In the genomic region with DNA sequence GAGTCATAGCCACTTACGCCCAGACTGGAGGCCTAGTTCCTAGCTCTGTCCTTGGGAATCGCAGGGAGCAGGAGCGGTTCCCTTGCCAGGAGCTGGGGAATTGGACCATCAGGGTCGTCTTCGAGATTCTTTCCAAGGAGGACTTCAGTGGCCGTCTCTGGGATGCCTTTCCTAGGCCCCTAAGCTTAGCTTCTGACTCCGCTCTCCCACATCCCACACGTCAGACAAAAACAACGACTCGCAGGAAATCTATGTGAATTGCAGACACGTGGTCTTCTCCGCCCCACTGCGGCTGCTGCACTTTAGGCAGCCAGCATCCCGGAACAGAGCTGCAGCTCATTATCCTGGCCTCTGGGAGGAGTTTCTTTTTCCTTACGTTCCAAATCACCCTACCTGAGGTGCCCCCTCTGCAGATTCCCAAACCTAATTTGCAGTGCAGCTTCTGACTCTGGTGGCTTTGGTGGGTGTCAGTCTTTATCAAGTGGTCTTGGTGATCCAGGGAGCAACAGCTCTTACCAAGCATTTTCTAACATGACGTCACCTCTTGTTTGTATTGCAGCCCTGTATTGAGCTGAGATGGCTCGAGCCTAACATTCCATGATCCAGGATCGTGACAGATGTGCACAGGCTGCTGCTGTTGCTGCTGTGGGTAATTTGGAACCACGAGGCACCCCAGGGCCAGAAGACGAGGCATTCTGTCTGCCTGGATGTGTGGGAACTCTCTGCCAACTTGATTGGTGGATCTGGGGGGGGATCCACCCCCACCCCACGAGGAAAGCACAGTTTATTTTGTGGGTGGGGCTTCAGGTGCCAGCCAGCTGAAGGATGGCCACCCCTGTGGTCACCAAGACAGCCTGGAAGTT, we compare ENCODE assay signal across 7 cellular contexts. TPM values are rescaled to one million over a fixed set of nuclear protein-coding genes. Genes with fewer than 3 reads are reported as not detected.
DNase-seq lines count a peak whose midpoint lies in the region; ATAC-seq and TF ChIP-seq lines count a peak whose summit lies in the region.

No MANE protein-coding gene starts in this region.

- peaks cover 14% of the 10 kb centered on the region for H3K36me3 Mint-ChIP-seq in activated B cell treated with CpG ODN at 0.5 μM for 24 hours (ENCODE audit: low read depth)

- POLR2A ChIA-PET in activated B cell treated with CpG ODN at 0.5 μM for 24 hours (lab: Charles Lee), result interaction anchor here (0.5 to 2.6 kb wide), 7 partner anchors 46 to 393 kb away, joined by 3 to 12 read pairs (median 7); a partner anchor contains a TSS

- DNase-seq in GM12864 (ENCODE audit: low read depth), result no peak
- peak; percentile 41 for DNase-seq in NCI-H146 (lab: John Stamatoyannopoulos, UW)
- no peak for DNase-seq in activated B cell treated with CpG ODN at 0.5 μM for 24 hours
- peak in 5 of 10 donors; percentile 65 to 76 (median 66) for DNase-seq in dorsolateral prefrontal cortex
- peak; percentile 85 to 89 for DNase-seq in lung microvascular endothelial cell (ENCODE audit: low read depth in 2 of 2)
- peak; percentile 31 to 54 (median 43) for DNase-seq in stimulated activated naive CD4-positive, alpha-beta T cell (lab: John Stamatoyannopoulos, UW)

- ATAC-seq in activated B cell treated with CpG ODN at 0.5 μM for 24 hours (ENCODE audit: low read depth), result no peak
- ATAC-seq in GM18873 (IDR thresholded peaks at IDR 0.05; ENCODE audit: low FRiP score, unreplicated experiment), result no peak

- no peaks in the 10 kb centered on the region for H3K27me3 ChIP-seq in dorsolateral prefrontal cortex

- H3K27me3 Mint-ChIP-seq in activated B cell treated with CpG ODN at 0.5 μM for 24 hours, result no peaks in the 10 kb centered on the region

- H3K27ac Mint-ChIP-seq in activated B cell treated with CpG ODN at 0.5 μM for 24 hours, result no peak overlapping the region

- peaks cover 2% of the 10 kb centered on the region for H3K9me3 Mint-ChIP-seq in activated B cell treated with CpG ODN at 0.5 μM for 24 hours

- H3K27ac ChIP-seq in dorsolateral prefrontal cortex, result peak overlapping the region in 53 of 59 donors; percentile 4 to 84 (median 67)

- H3K4me3 ChIP-seq in GM12864 (ENCODE audit: low read depth, low read length) (peak overlapping the region; percentile 83), dorsolateral prefrontal cortex (peak overlapping the region; percentile 50 to 99 (median 92))

- intact Hi-C loops in activated B cell treated with CpG ODN at 0.5 μM for 24 hours (cut with micrococcal nuclease), result loop anchor here (5.0 to 10.0 kb wide), 4 partner anchors 89 to 1312 kb away; a partner anchor contains a TSS
- intact Hi-C loops in dorsolateral prefrontal cortex (cut with DNase I), result no loop called here

- TF ChIP-seq CTCF in GM12864 (IDR thresholded peaks at IDR 0.05; ENCODE audit: low read depth, low read length, missing control alignments) (peak; percentile 3), activated B cell treated with CpG ODN at 0.5 μM for 24 hours (IDR thresholded peaks at IDR 0.05) (no peak), dorsolateral prefrontal cortex (IDR thresholded peaks at IDR 0.05 in 54 of 56, conservative IDR thresholded peaks at IDR 0.05 in 2 of 56; ENCODE audit: low read depth in 1 of 56, partially characterized antibody in 56 of 56) (peak in 23 of 56 donors; percentile 9 to 45 (median 23))

- CTCF ChIA-PET in activated B cell treated with CpG ODN at 0.5 μM for 24 hours (lab: Charles Lee), result interaction anchor here (1.0 kb wide), 2 partner anchors 21 to 146 kb away, joined by 3 to 4 read pairs; no protein-coding TSS in a partner anchor

- H3K4me1 Mint-ChIP-seq in activated B cell treated with CpG ODN at 0.5 μM for 24 hours, result peaks cover 30% of the 10 kb centered on the region

- H3K4me3 Mint-ChIP-seq in activated B cell treated with CpG ODN at 0.5 μM for 24 hours, result peak overlapping the region; percentile 95

RNA-seq across cellular contexts. Expression of a gene that starts 1.1 kb away (rescaled TPM):
- 16.8 and 19.4 TPM in 2 replicates for total RNA-seq in activated B cell treated with CpG ODN at 0.5 μM for 24 hours
- 10 to 100 TPM; 30.7 to 87.4 (median 61.2) TPM for total RNA-seq in dorsolateral prefrontal cortex
- total RNA-seq in lung microvascular endothelial cell, result 19.0 and 23.2 TPM in 2 replicates

RNA-seq across cellular contexts. Expression of a gene that starts 42.0 kb away (rescaled TPM):
- not detected in 2 replicates for total RNA-seq in activated B cell treated with CpG ODN at 0.5 μM for 24 hours
- 1 to 10 TPM in 77 of 120 experiments, under 1 TPM in 35, not detected in 8; 0.32 to 5.3 (median 1.4) TPM for total RNA-seq in dorsolateral prefrontal cortex
- total RNA-seq in lung microvascular endothelial cell, result 0.20 and 0.22 TPM in 2 replicates

Comparison
In these comparisons a context has a peak if more than half of its experiments do, and no peak if none do; other contexts are left out.
1. DNase-seq: peak in NCI-H146 (single experiment), lung microvascular endothelial cell (2 of 2) and stimulated activated naive CD4-positive, alpha-beta T cell (6 of 6); none in GM12864 (single experiment) and activated B cell treated with CpG ODN at 0.5 μM for 24 hours (single experiment).